In the genomic region with DNA sequence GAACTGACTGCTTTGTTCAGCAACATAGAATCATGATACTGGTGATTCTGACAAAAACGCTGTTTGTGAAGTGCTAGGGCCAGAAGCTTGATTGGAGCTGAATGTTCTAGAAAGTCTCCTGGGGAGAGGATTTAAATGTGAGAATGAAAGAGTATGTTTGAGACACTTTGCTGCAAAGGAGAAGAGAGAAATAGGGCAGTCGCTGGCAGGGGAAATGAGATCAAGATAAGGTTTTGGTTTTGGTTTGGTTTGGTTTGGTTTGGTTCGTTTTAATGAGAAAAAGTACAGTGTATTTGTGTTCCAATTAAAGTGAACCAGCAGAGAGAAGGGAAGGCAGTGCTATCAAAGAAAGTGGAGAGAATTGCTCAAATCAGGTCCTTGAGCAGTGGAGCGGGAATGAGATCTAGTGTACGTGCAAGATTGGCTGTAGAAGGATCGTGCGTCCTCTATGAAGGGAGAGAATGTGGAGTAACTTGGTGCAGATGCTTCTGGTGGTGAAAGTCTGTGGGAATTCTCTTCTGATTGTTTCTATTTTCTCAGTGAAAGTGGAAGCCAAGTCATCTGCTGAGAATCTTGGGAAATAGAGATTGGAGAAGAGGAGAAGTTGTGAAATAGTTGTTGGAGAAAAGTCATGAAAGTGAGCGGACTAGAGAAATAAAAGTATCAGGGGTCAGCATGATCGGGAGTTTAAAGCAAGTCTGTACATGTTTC, we compare ENCODE assay signal across 14 cellular contexts.
A peak's percentile ranks its signal among the peaks of the same experiment; 100 is the strongest.
DNase-seq lines count a peak whose midpoint lies in the region; ATAC-seq and TF ChIP-seq lines count a peak whose summit lies in the region.
"Had no signal": no experiment of that assay in that cellular context is flagged by ENCODE, and none has a peak within 500 bp of the region (broad histone marks: within the 10 kb centered on the region; RNA-seq: fewer than 3 reads in every experiment).

No MANE protein-coding gene starts in this region.

- DNase-seq in MM.1S, result peak; percentile 9
- no peak for DNase-seq in heart right ventricle
- peak in 1 of 2 donors; percentile 50 for DNase-seq in tibial artery
- DNase-seq in nucleus accumbens (lab: John Stamatoyannopoulos, UW), result no peak
- no peak for DNase-seq in activated naive CD4-positive, alpha-beta T cell treated with anti-CD3 and anti-CD28 coated beads, Interleukin-2, amount 50 U/mL, for 72 hours (ENCODE audit: low spot score in 2 of 2)
- DNase-seq: activated naive CD4-positive, alpha-beta T cell; effector memory CD4-positive, alpha-beta T cell; glutamatergic neuron; NCI-H2029; ovary had no signal

- 78% methylated on average over 9 of the region's 9 CpGs for WGBS in heart right ventricle, 2 donors

- H3K36me3 Mint-ChIP-seq in activated naive CD4-positive, alpha-beta T cell treated with anti-CD3 and anti-CD28 coated beads, Interleukin-2, amount 50 U/mL, for 72 hours, result no peaks in the 10 kb centered on the region
- H3K36me3 Mint-ChIP-seq: WTC11 had no signal

- no peaks in the 10 kb centered on the region for H4K20me1 ChIP-seq in MM.1S (ENCODE audit: insufficient read depth, low read length)

- no peaks in the 10 kb centered on the region for H3K79me2 ChIP-seq in MM.1S (ENCODE audit: low read length)

- no peak overlapping the region for H3K4me2 ChIP-seq in MM.1S (ENCODE audit: low read depth, low read length)

- H3K9me2 ChIP-seq in MM.1S (replicated peaks; ENCODE audit: insufficient read depth, low read length), result no peaks in the 10 kb centered on the region

- H3K27ac ChIP-seq in MM.1S (ENCODE audit: low read length) (no peak overlapping the region), heart right ventricle (peak overlapping the region in 6 of 10 donors; percentile 4 to 74 (median 45)), tibial artery (peak overlapping the region; percentile 20 to 47)
- H3K27ac ChIP-seq: ovary had no signal

- H3K4me3 ChIP-seq in MM.1S (ENCODE audit: low read length) (no peak overlapping the region), heart right ventricle (peak overlapping the region in 4 of 10 donors; percentile 1 to 20 (median 7)), tibial artery (no peak overlapping the region)
- H3K4me3 ChIP-seq: ovary had no signal

- H3K27ac Mint-ChIP-seq in activated naive CD4-positive, alpha-beta T cell treated with anti-CD3 and anti-CD28 coated beads, Interleukin-2, amount 50 U/mL, for 72 hours, result no peak overlapping the region
- H3K27ac Mint-ChIP-seq: CD4-positive, alpha-beta memory T cell; WTC11 had no signal

- 0 out of 2 replicates have a peak, but pooled peaks cover 4% of the 10 kb centered on the region for H3K4me1 ChIP-seq in MM.1S (ENCODE audit: low read length)
- peaks cover 0 to 8% (median 0%) of the 10 kb centered on the region in 9 donors for H3K4me1 ChIP-seq in heart right ventricle
- peaks cover 0 to 16% (median 4%) of the 10 kb centered on the region in 4 donors for H3K4me1 ChIP-seq in tibial artery

- no peaks in the 10 kb centered on the region for H3K27me3 ChIP-seq in MM.1S (replicated peaks; ENCODE audit: insufficient read depth, low read length)
- H3K27me3 ChIP-seq in heart right ventricle, result peaks cover 0 to 7% (median 0%) of the 10 kb centered on the region in 7 donors
- H3K27me3 ChIP-seq in tibial artery, result no peaks in the 10 kb centered on the region
- H3K27me3 ChIP-seq: ovary had no signal

- H3F3A ChIP-seq in MM.1S (ENCODE audit: insufficient read depth, low read length), result no peaks in the 10 kb centered on the region

- H2AFZ ChIP-seq in MM.1S (ENCODE audit: low read length), result no peak overlapping the region

- peak; percentile 67 for ATAC-seq in GM18867 (IDR thresholded peaks at IDR 0.05; ENCODE audit: unreplicated experiment)
- peak in 7 of 8 donors; percentile 42 to 79 (median 61) for ATAC-seq in heart right ventricle
- no peak for ATAC-seq in HG03108 (IDR thresholded peaks at IDR 0.05; ENCODE audit: unreplicated experiment)
- ATAC-seq in activated naive CD4-positive, alpha-beta T cell treated with anti-CD3 and anti-CD28 coated beads, Interleukin-2, amount 50 U/mL, for 72 hours, result no peak
- ATAC-seq: WTC11 had no signal

- H3K36me3 ChIP-seq in MM.1S (replicated peaks; ENCODE audit: insufficient read depth, low read length) (no peaks in the 10 kb centered on the region), heart right ventricle (no peaks in the 10 kb centered on the region), tibial artery (no peaks in the 10 kb centered on the region)
- H3K36me3 ChIP-seq: ovary had no signal

- TF ChIP-seq CTCF in MM.1S (IDR thresholded peaks at IDR 0.05; ENCODE audit: low read length) (no peak), heart right ventricle (IDR thresholded peaks at IDR 0.05) (no peak), tibial artery (IDR thresholded peaks at IDR 0.05) (no peak)

- no peaks in the 10 kb centered on the region for H3K9me3 Mint-ChIP-seq in activated naive CD4-positive, alpha-beta T cell treated with anti-CD3 and anti-CD28 coated beads, Interleukin-2, amount 50 U/mL, for 72 hours
- H3K9me3 Mint-ChIP-seq: CD4-positive, alpha-beta memory T cell had no signal

- no peaks in the 10 kb centered on the region for H3K9me3 ChIP-seq in MM.1S (replicated peaks; ENCODE audit: insufficient read depth, low read length)
- H3K9me3 ChIP-seq in heart right ventricle, result no peaks in the 10 kb centered on the region
- no peaks in the 10 kb centered on the region for H3K9me3 ChIP-seq in tibial artery
- H3K9me3 ChIP-seq: ovary had no signal

- intact Hi-C loops in heart right ventricle (cut with DNase I) (no loop called here), tibial artery (cut with DNase I; ENCODE audit: low total_unique reads) (no loop called here)

- no peak overlapping the region for H3K9ac ChIP-seq in MM.1S (ENCODE audit: low read length)

Comparison
In these comparisons a context has a peak if more than half of its experiments do, and no peak if none do; other contexts are left out.
1. ATAC-seq: peak in GM18867 (single experiment) and heart right ventricle (7 of 8); none in HG03108 (single experiment) and activated naive CD4-positive, alpha-beta T cell treated with anti-CD3 and anti-CD28 coated beads, Interleukin-2, amount 50 U/mL, for 72 hours (0 of 2).